In genomic region chr1:208161656-208162375, GRCh38 we compare ENCODE assay signal across 15 cellular contexts.
A peak's percentile ranks its signal among the peaks of the same experiment; 100 is the strongest.
DNase-seq lines count a peak whose midpoint lies in the region; ATAC-seq and TF ChIP-seq lines count a peak whose summit lies in the region.
"Had no signal": no experiment of that assay in that cellular context is flagged by ENCODE, and none has a peak within 500 bp of the region (broad histone marks: within the 10 kb centered on the region; RNA-seq: fewer than 3 reads in every experiment).

No MANE protein-coding gene starts in this region.

- H3K4me3 ChIP-seq in BE2C (ENCODE audit: low read depth, low read length): no peak overlapping the region
- no peak overlapping the region for H3K4me3 ChIP-seq in fibroblast of lung (replicated peaks in 1 of 4; ENCODE audit: control extremely low read depth in 1 of 4, insufficient read depth in 1 of 4, low read depth in 3 of 4, low read length in 4 of 4)
- no peak overlapping the region for H3K4me3 ChIP-seq in neural progenitor cell

- H3K9me3 ChIP-seq in BE2C (no peaks in the 10 kb centered on the region), fibroblast of lung (ENCODE audit: control insufficient read depth, insufficient read depth, low read depth, low read length) (no peaks in the 10 kb centered on the region), neural progenitor cell (ENCODE audit: low read depth) (no peaks in the 10 kb centered on the region)

- H3K9ac ChIP-seq in fibroblast of lung (ENCODE audit: insufficient read depth, low read length): no peak overlapping the region
- H3K9ac ChIP-seq in neural progenitor cell: no peak overlapping the region

- DNase-seq in BE2C (peak; percentile 41), NCI-H446 treated with DMSO at 0.1 percent for 48 hours (lab: John Stamatoyannopoulos, UW) (peak; percentile 94), fibroblast of lung (ENCODE audit: low read depth in 2 of 2) (peak; percentile 64 to 90), neural progenitor cell (ENCODE audit: low spot score) (no peak), SKM-1 (lab: John Stamatoyannopoulos, UW; ENCODE audit: unreplicated experiment) (no peak), midbrain (lab: John Stamatoyannopoulos, UW) (no peak)
- no peak for DNase-seq in activated naive CD4-positive, alpha-beta T cell (lab: John Stamatoyannopoulos, UW)
- DNase-seq: activated CD4-positive, alpha-beta T cell treated with anti-CD3 and anti-CD28 coated beads, Interleukin-2, amount 50 U/mL, for 4 hours; activated effector memory CD4-positive, alpha-beta T cell treated with anti-CD3 and anti-CD28 coated beads, Interleukin-2, amount 50 U/mL, for 16 hours; DND-41; KBM-7; kidney; occipital lobe had no signal

- no peaks in the 10 kb centered on the region for H3K9me3 Mint-ChIP-seq in neural progenitor cell
- H3K9me3 Mint-ChIP-seq: T-helper 1 cell treated with Interleukin-12 subunit alpha and Interleukin-12 subunit beta and Interleukin-4 antibody, amounts not matched to agents 30 μg/mL and 1 μg/mL, for 36 hours had no signal

- H3K4me2 ChIP-seq in fibroblast of lung (ENCODE audit: extremely low read depth, insufficient read depth, low read length) (peak overlapping the region; percentile 51), neural progenitor cell (peak overlapping the region; percentile 30)

- peaks cover 48% of the 10 kb centered on the region for H3F3A ChIP-seq in neural progenitor cell (ENCODE audit: low read depth)

- H3K27ac ChIP-seq in fibroblast of lung (ENCODE audit: insufficient read depth, low read length) (no peak overlapping the region), neural progenitor cell (peak overlapping the region; percentile 2)

- H3K4me3 Mint-ChIP-seq in neural progenitor cell: peak overlapping the region; percentile 48
- H3K4me3 Mint-ChIP-seq: T-helper 1 cell treated with Interleukin-12 subunit alpha and Interleukin-12 subunit beta and Interleukin-4 antibody, amounts not matched to agents 30 μg/mL and 1 μg/mL, for 36 hours had no signal

- H3K79me2 ChIP-seq in fibroblast of lung (ENCODE audit: control insufficient read depth, insufficient read depth, low read length) (no peaks in the 10 kb centered on the region), neural progenitor cell (ENCODE audit: low read depth) (no peaks in the 10 kb centered on the region)

- H3K27ac Mint-ChIP-seq in neural progenitor cell: peak overlapping the region; percentile 59
- H3K27ac Mint-ChIP-seq: T-helper 1 cell treated with Interleukin-12 subunit alpha and Interleukin-12 subunit beta and Interleukin-4 antibody, amounts not matched to agents 30 μg/mL and 1 μg/mL, for 36 hours had no signal

- H2AFZ ChIP-seq in fibroblast of lung (ENCODE audit: low read length) (no peak overlapping the region), neural progenitor cell (replicated peaks) (no peak overlapping the region)

- H3K36me3 ChIP-seq in BE2C (no peaks in the 10 kb centered on the region), fibroblast of lung (ENCODE audit: control insufficient read depth, insufficient read depth, low read length) (no peaks in the 10 kb centered on the region), neural progenitor cell (no peaks in the 10 kb centered on the region)

- no peaks in the 10 kb centered on the region for H3K27me3 ChIP-seq in BE2C
- no peaks in the 10 kb centered on the region for H3K27me3 ChIP-seq in fibroblast of lung (ENCODE audit: control insufficient read depth, insufficient read depth, low read length)
- no peaks in the 10 kb centered on the region for H3K27me3 ChIP-seq in neural progenitor cell

- peaks cover 18% of the 10 kb centered on the region for H3K27me3 Mint-ChIP-seq in neural progenitor cell (ENCODE audit: insufficient read depth, low read depth)

- H3K4me1 ChIP-seq in BE2C (peaks cover 52% of the 10 kb centered on the region), fibroblast of lung (ENCODE audit: control insufficient read depth, extremely low read depth, insufficient read depth, low read length) (peaks cover 4% of the 10 kb centered on the region), neural progenitor cell (peaks cover 68% of the 10 kb centered on the region)

- H3K36me3 Mint-ChIP-seq in neural progenitor cell: peaks cover 9% of the 10 kb centered on the region

- peaks cover 88% of the 10 kb centered on the region for H3K4me1 Mint-ChIP-seq in neural progenitor cell

- H4K20me1 ChIP-seq in fibroblast of lung (ENCODE audit: control insufficient read depth, extremely low read depth, insufficient read depth, low read length) (no peaks in the 10 kb centered on the region), neural progenitor cell (ENCODE audit: low read depth) (no peaks in the 10 kb centered on the region)

- no peak for ATAC-seq in HG02840 (IDR thresholded peaks at IDR 0.05; ENCODE audit: low FRiP score, unreplicated experiment)

- TF ChIP-seq CTCF in BE2C (IDR thresholded peaks at IDR 0.05; ENCODE audit: low read depth, low read length): no peak
- no peak for TF ChIP-seq CTCF in fibroblast of lung (conservative IDR thresholded peaks at IDR 0.05 in 1 of 2, IDR thresholded peaks at IDR 0.05 in 1 of 2; ENCODE audit: low read depth in 1 of 2, low read length in 2 of 2)
- no peak for TF ChIP-seq CTCF in neural progenitor cell (IDR thresholded peaks at IDR 0.05)

Comparison
In these comparisons a context has a peak if more than half of its experiments do, and no peak if none do; other contexts are left out.
1. DNase-seq: peak in BE2C (single experiment), NCI-H446 treated with DMSO at 0.1 percent for 48 hours (single experiment) and fibroblast of lung (2 of 2); none in neural progenitor cell (single experiment), SKM-1 (single experiment), activated naive CD4-positive, alpha-beta T cell (0 of 4) and midbrain (single experiment).